23 cellular contexts compared by ENCODE assay signal in genomic region chr4:9808077-9808476, GRCh38. TPM values are rescaled to one million over a fixed set of nuclear protein-coding genes. Genes with fewer than 3 reads are reported as not detected.
"Had no signal": no experiment of that assay in that cellular context is flagged by ENCODE, and none has a peak within 500 bp of the region (broad histone marks: within the 10 kb centered on the region; RNA-seq: fewer than 3 reads in every experiment).

No MANE protein-coding gene starts in this region.

- H3K27ac ChIP-seq: colonic mucosa, esophagus squamous epithelium, gastroesophageal sphincter, psoas muscle, spleen, tibial artery, upper lobe of left lung, uterus had no signal

- H3K4me3 Mint-ChIP-seq: naive B cell, nephron had no signal

- H3K9me3 Mint-ChIP-seq: naive B cell, nephron had no signal

- DNase-seq: colonic mucosa; dermis blood vessel endothelial cell; esophagus squamous epithelium; foreskin fibroblast; kidney; left cardiac atrium; left ventricle myocardium superior; mesendoderm; naive B cell; psoas muscle; spleen; stimulated activated CD4-positive, alpha-beta T cell treated with anti-CD3 and anti-CD28 coated beads, Interleukin-15, amount 100 ng/mL, for 24 hours; stimulated activated CD4-positive, alpha-beta T cell treated with anti-CD3 and anti-CD28 coated beads, Interleukin-1b, Interleukin-23, amount 100 ng/mL, for 48 hours; stimulated activated naive CD4-positive, alpha-beta T cell treated with Interleukin-2 at 50 U/mL for 16 hours; tibial artery; upper lobe of left lung; uterus had no signal

- H3K27ac Mint-ChIP-seq: naive B cell, nephron had no signal

- H3K36me3 ChIP-seq: colonic mucosa, esophagus squamous epithelium, gastroesophageal sphincter, spleen, tibial artery, upper lobe of left lung, uterus had no signal

- H3K4me3 ChIP-seq: colonic mucosa, esophagus squamous epithelium, gastroesophageal sphincter, psoas muscle, spleen, tibial artery, upper lobe of left lung, uterus had no signal

- H3K4me1 ChIP-seq: colonic mucosa, esophagus squamous epithelium, gastroesophageal sphincter, psoas muscle, spleen, tibial artery, upper lobe of left lung, uterus had no signal

- H3K36me3 Mint-ChIP-seq: naive B cell had no signal

- ATAC-seq: gastroesophageal sphincter, left cardiac atrium, left ventricle myocardium superior, psoas muscle, sciatic nerve had no signal

- H3K27me3 ChIP-seq: colonic mucosa, esophagus squamous epithelium, gastroesophageal sphincter, tibial artery, upper lobe of left lung, uterus had no signal

- H3K4me1 Mint-ChIP-seq: naive B cell had no signal

- H3K9me3 ChIP-seq: colonic mucosa, esophagus squamous epithelium, gastroesophageal sphincter, psoas muscle, spleen, tibial artery, upper lobe of left lung, uterus had no signal

RNA-seq across cellular contexts. Expression of gene DRD5, which starts 26.6 kb away (rescaled TPM):
- total RNA-seq: dermis blood vessel endothelial cell, epithelial cell of proximal tubule, esophagus squamous epithelium, gastroesophageal sphincter, kidney, left ventricle myocardium superior, lung microvascular endothelial cell, omental fat pad, psoas muscle, sciatic nerve, spleen, upper lobe of left lung, uterus had no signal
